In genomic region chr9:137240841-137241489, GRCh38 we compare ENCODE assay signal across 8 cellular contexts. TPM values are rescaled to one million over a fixed set of nuclear protein-coding genes. Genes with fewer than 3 reads are reported as not detected.
DNase-seq lines count a peak whose midpoint lies in the region; TF ChIP-seq lines count a peak whose summit lies in the region.

TUBB4B (plus strand) TSS chr9:137241287; CDS start chr9:137241361, 74 bp downstream.

- H4K20me1 ChIP-seq in H9 (ENCODE audit: control insufficient read depth, insufficient read depth, insufficient read length) = peaks cover 3% of the 10 kb centered on the region

- TF ChIP-seq CTCF in H9 (conservative IDR thresholded peaks at IDR 0.05) (no peak), fibroblast of the aortic adventitia (IDR thresholded peaks at IDR 0.05; ENCODE audit: insufficient read depth, low read length) (no peak), nephron (IDR thresholded peaks at IDR 0.05; ENCODE audit: unreplicated experiment in 3 of 3) (no peak)

- H3K9ac ChIP-seq in H9 (ENCODE audit: extremely low read depth, insufficient read length, low read length) = peak within 1 kb of the TSS; percentile 53

- no peak within 1 kb of the TSS for H4K5ac ChIP-seq in H9 (ENCODE audit: insufficient read length, low read depth, low read length)

- H3K4me3 ChIP-seq in MG63 (peak within 1 kb of the TSS; percentile 92), fibroblast of the aortic adventitia (ENCODE audit: low read depth, low read length) (peak within 1 kb of the TSS; percentile 82)

- peaks cover 5% of the 10 kb centered on the region for H3K27me3 Mint-ChIP-seq in H9 (ENCODE audit: low read depth)
- no peaks in the 10 kb centered on the region for H3K27me3 Mint-ChIP-seq in nephron (ENCODE audit: low read depth)
- no peaks in the 10 kb centered on the region for H3K27me3 Mint-ChIP-seq in stimulated activated naive CD8-positive, alpha-beta T cell treated with anti-CD3 and anti-CD28 coated beads, Interleukin-15, Interleukin-2, amounts not matched to agents 100 ng/mL and 50 ng/mL, for 24 hours

- no peak within 1 kb of the TSS for H3K4ac ChIP-seq in H9 (ENCODE audit: low read depth, low read length)

- H3K27me3 ChIP-seq in H9 (ENCODE audit: insufficient read depth, low read length) = no peaks in the 10 kb centered on the region
- no peaks in the 10 kb centered on the region for H3K27me3 ChIP-seq in MG63

- H4K8ac ChIP-seq in H9 (replicated peaks; ENCODE audit: insufficient read length, low read depth, low read length) = no peak within 1 kb of the TSS

- no peak within 1 kb of the TSS for H2BK5ac ChIP-seq in H9 (ENCODE audit: insufficient read length, low read length)

- H3T11ph ChIP-seq in H9 (ENCODE audit: low read length) = no peak within 1 kb of the TSS

- no peak within 1 kb of the TSS for H2BK20ac ChIP-seq in H9 (ENCODE audit: low read depth, low read length, poor library complexity, severe bottlenecking)

- H3K4me2 ChIP-seq in H9 (ENCODE audit: insufficient read depth, insufficient read length, low read length) = peak within 1 kb of the TSS; percentile 46

- no peak within 1 kb of the TSS for H3K56ac ChIP-seq in H9 (ENCODE audit: insufficient read length, low read depth, low read length)

- peak; percentile 100 for DNase-seq in ELR (ENCODE audit: low read depth)
- peak; percentile 100 for DNase-seq in H9
- peak; percentile 99 for DNase-seq in MG63
- peak; percentile 99 for DNase-seq in SHP77 treated with DMSO at 0.1 percent for 48 hours (lab: John Stamatoyannopoulos, UW)
- peak; percentile 98 for DNase-seq in activated effector memory CD4-positive, alpha-beta T cell treated with anti-CD3 and anti-CD28 coated beads, Interleukin-2, amount 50 U/mL, for 16 hours
- DNase-seq in fibroblast of the aortic adventitia (ENCODE audit: low read depth) = peak; percentile 100

- no peaks in the 10 kb centered on the region for H3K79me2 ChIP-seq in H9 (ENCODE audit: insufficient read depth, low read length)

- peak within 1 kb of the TSS; percentile 14 for H3K18ac ChIP-seq in H9 (ENCODE audit: insufficient read length, low read depth, low read length)

- H2AFZ ChIP-seq in H9 (ENCODE audit: low read length) = no peak within 1 kb of the TSS

- no peaks in the 10 kb centered on the region for H3K9me3 ChIP-seq in H9 (ENCODE audit: control insufficient read depth, low read depth, low read length)
- H3K9me3 ChIP-seq in MG63 = no peaks in the 10 kb centered on the region

- H2AK5ac ChIP-seq in H9 (ENCODE audit: insufficient read length, low read length) = no peak within 1 kb of the TSS

- WGBS in H9 (ENCODE audit: extremely low coverage, insufficient read length, low lambda C conversion rate) = no CpG with 5 or more reads among the region's 67 CpGs

- H4K91ac ChIP-seq in H9 (ENCODE audit: insufficient read length, low read depth, low read length) = no peak within 1 kb of the TSS

- no peak within 1 kb of the TSS for H2BK120ac ChIP-seq in H9 (ENCODE audit: low read depth, low read length, poor library complexity, severe bottlenecking)

- H3K36me3 Mint-ChIP-seq in H9 (ENCODE audit: insufficient read depth in 1 of 3, low read depth in 3 of 3) = peaks cover 19 to 26% (median 24%) of the 10 kb centered on the region in 3 experiments
- peaks cover 19% of the 10 kb centered on the region for H3K36me3 Mint-ChIP-seq in nephron (ENCODE audit: low read depth)
- peaks cover 27% of the 10 kb centered on the region for H3K36me3 Mint-ChIP-seq in stimulated activated naive CD8-positive, alpha-beta T cell treated with anti-CD3 and anti-CD28 coated beads, Interleukin-15, Interleukin-2, amounts not matched to agents 100 ng/mL and 50 ng/mL, for 24 hours (ENCODE audit: low read depth)

- H3K9me3 Mint-ChIP-seq in H9 = no peaks in the 10 kb centered on the region; a peak in 2 of 5 replicates
- H3K9me3 Mint-ChIP-seq in nephron = no peaks in the 10 kb centered on the region
- H3K9me3 Mint-ChIP-seq in stimulated activated naive CD8-positive, alpha-beta T cell treated with anti-CD3 and anti-CD28 coated beads, Interleukin-15, Interleukin-2, amounts not matched to agents 100 ng/mL and 50 ng/mL, for 24 hours = no peaks in the 10 kb centered on the region

- no peak within 1 kb of the TSS for H2BK12ac ChIP-seq in H9 (ENCODE audit: insufficient read length, low read depth, low read length)

- no peaks in the 10 kb centered on the region for H3K79me1 ChIP-seq in H9 (ENCODE audit: insufficient read depth, low read depth, low read length, poor library complexity, severe bottlenecking)

- peaks cover 24 to 37% of the 10 kb centered on the region in 2 experiments for H3K4me1 Mint-ChIP-seq in H9
- peaks cover 34% of the 10 kb centered on the region for H3K4me1 Mint-ChIP-seq in nephron
- H3K4me1 Mint-ChIP-seq in stimulated activated naive CD8-positive, alpha-beta T cell treated with anti-CD3 and anti-CD28 coated beads, Interleukin-15, Interleukin-2, amounts not matched to agents 100 ng/mL and 50 ng/mL, for 24 hours (ENCODE audit: low read depth) = peaks cover 36% of the 10 kb centered on the region

- peaks cover 12% of the 10 kb centered on the region for H3K23me2 ChIP-seq in H9 (ENCODE audit: insufficient read length, low read depth, low read length, poor library complexity, severe bottlenecking)

- peaks cover 3% of the 10 kb centered on the region; the same call in 1 of the 2 replicates for H3K4me1 ChIP-seq in H9 (ENCODE audit: insufficient read depth, low read length)

- H3K27ac ChIP-seq in H9 (ENCODE audit: insufficient read length, low read depth, low read length) = no peak within 1 kb of the TSS

- no peak within 1 kb of the TSS for H3K23ac ChIP-seq in H9 (ENCODE audit: insufficient read length, low read depth, low read length)

- H3K36me3 ChIP-seq in MG63 = peaks cover 25% of the 10 kb centered on the region

- H3K14ac ChIP-seq in H9 (ENCODE audit: insufficient read depth, low read length) = peak within 1 kb of the TSS; percentile 33

- H3K4me3 Mint-ChIP-seq in H9 (peak within 1 kb of the TSS; percentile 85 to 93), nephron (peak within 1 kb of the TSS; percentile 89 to 96 (median 93))
- peak within 1 kb of the TSS; percentile 89 for H3K4me3 Mint-ChIP-seq in stimulated activated naive CD8-positive, alpha-beta T cell treated with anti-CD3 and anti-CD28 coated beads, Interleukin-15, Interleukin-2, amounts not matched to agents 100 ng/mL and 50 ng/mL, for 24 hours

- peak within 1 kb of the TSS; percentile 66 to 90 (median 89); a peak in 5 of 7 replicates for H3K27ac Mint-ChIP-seq in H9
- H3K27ac Mint-ChIP-seq in nephron = peak within 1 kb of the TSS; percentile 73 to 95 (median 94)
- H3K27ac Mint-ChIP-seq in stimulated activated naive CD8-positive, alpha-beta T cell treated with anti-CD3 and anti-CD28 coated beads, Interleukin-15, Interleukin-2, amounts not matched to agents 100 ng/mL and 50 ng/mL, for 24 hours = peak within 1 kb of the TSS; percentile 96

- H2BK15ac ChIP-seq in H9 (ENCODE audit: low read depth, low read length) = no peak within 1 kb of the TSS

RNA-seq across cellular contexts. Expression of gene TUBB4B, which starts in this region (rescaled TPM):
- total RNA-seq in H9 (2021) (378 and 386 TPM in 2 replicates), fibroblast of the aortic adventitia (ENCODE audit: low replicate concordance) (21.8 and 195 TPM in 2 replicates)
- 577 and 829 TPM in 2 replicates for total RNA-seq in MG63 (2014; rRNA removed; shearing (Covaris generic); ENCODE audit: low replicate concordance)
